Comparison of ENCODE assay signal across 12 cellular contexts in genomic region chr7:121187222-121187621, GRCh38.
DNase-seq lines count a peak whose midpoint lies in the region; ATAC-seq, FAIRE-seq and TF ChIP-seq lines count a peak whose summit lies in the region.
"Had no signal": no experiment of that assay in that cellular context is flagged by ENCODE, and none has a peak within 500 bp of the region (broad histone marks: within the 10 kb centered on the region; RNA-seq: fewer than 3 reads in every experiment).

No MANE protein-coding gene starts in this region.

- H3K27ac ChIP-seq in DND-41 (ENCODE audit: low read length) (peak overlapping the region; percentile 42; the same call in 1 of the 2 replicates), small intestine (ENCODE audit: low read depth in 1 of 2, low read length in 1 of 2) (no peak overlapping the region)

- H3K4me3 ChIP-seq in DND-41 (ENCODE audit: low read depth in 1 of 2, low read length in 2 of 2) (no peak overlapping the region), small intestine (ENCODE audit: low read depth in 1 of 2, low read length in 2 of 2) (no peak overlapping the region)

- WGBS in small intestine, 3 donors: 78 to 83% (median 78%) methylated on average over 3 of the region's 3 CpGs

- peak overlapping the region; percentile 53 for H2AFZ ChIP-seq in DND-41 (ENCODE audit: low read depth, low read length)

- H3K27me3 ChIP-seq in DND-41 (ENCODE audit: insufficient read depth, low read length, poor library complexity) (no peaks in the 10 kb centered on the region), small intestine (ENCODE audit: control insufficient read depth in 2 of 2, insufficient read depth in 2 of 2, low read length in 2 of 2) (no peaks in the 10 kb centered on the region)

- H4K20me1 ChIP-seq in DND-41 (ENCODE audit: insufficient read depth, low read length): no peaks in the 10 kb centered on the region

- peaks cover 4% of the 10 kb centered on the region for H3K9me3 ChIP-seq in DND-41 (ENCODE audit: insufficient read depth, low read length, severe bottlenecking)
- H3K9me3 ChIP-seq in small intestine (ENCODE audit: control insufficient read depth, low read depth): no peaks in the 10 kb centered on the region

- no peaks in the 10 kb centered on the region for H3K79me2 ChIP-seq in DND-41 (ENCODE audit: insufficient read depth, low read length)

- H3K4me2 ChIP-seq in DND-41 (ENCODE audit: insufficient read depth, low read length): no peak overlapping the region

- no peak for FAIRE-seq in small intestine (lab: Jason Lieb, UNC)

- peaks cover 16% of the 10 kb centered on the region for H3K4me1 ChIP-seq in DND-41 (ENCODE audit: insufficient read depth, low read length)
- H3K4me1 ChIP-seq in small intestine (ENCODE audit: control insufficient read depth in 2 of 2, insufficient read depth in 1 of 2, low read depth in 1 of 2, low read length in 1 of 2): no peaks in the 10 kb centered on the region

- H3K36me3 ChIP-seq in DND-41 (ENCODE audit: insufficient read depth, low read length): no peaks in the 10 kb centered on the region
- no peaks in the 10 kb centered on the region for H3K36me3 ChIP-seq in small intestine (ENCODE audit: control insufficient read depth in 2 of 2, insufficient read depth in 2 of 2, low read length in 2 of 2)

- ATAC-seq in DND-41 (ENCODE audit: insufficient read depth, low read depth) (peak; percentile 44; the same call in 1 of the 3 replicates), GM19452 (IDR thresholded peaks at IDR 0.05; ENCODE audit: unreplicated experiment) (peak; percentile 84), HG02870 (IDR thresholded peaks at IDR 0.05; ENCODE audit: unreplicated experiment) (peak; percentile 85), HG03521 (IDR thresholded peaks at IDR 0.05; ENCODE audit: unreplicated experiment) (peak; percentile 90)

- DNase-seq in DND-41 (no peak), small intestine (no peak), CD1c-positive myeloid dendritic cell (ENCODE audit: extremely low spot score) (no peak), hypothalamus (lab: John Stamatoyannopoulos, UW) (no peak), NCI-H1930 (lab: John Stamatoyannopoulos, UW) (no peak)
- DNase-seq: activated CD8-positive, alpha-beta memory T cell treated with anti-CD3 and anti-CD28 coated beads, Interleukin-2, amount 50 U/mL, for 48 hours; EL; NCI-H1092; nephron progenitor cell had no signal

- no peak for TF ChIP-seq CTCF in DND-41 (IDR thresholded peaks at IDR 0.05; ENCODE audit: borderline replicate concordance, extremely low read depth, low read length, poor library complexity, severe bottlenecking)

- no peak overlapping the region for H3K9ac ChIP-seq in DND-41 (ENCODE audit: low read depth, low read length)
